Comparison of ENCODE assay signal across 2 cellular contexts in genomic region chr5:178245389-178245788, GRCh38.
TF ChIP-seq lines count a peak whose summit lies in the region.

No MANE protein-coding gene starts in this region.

TF ChIP-seq in IMR-90, 13 proteins besides CTCF, POLR2A, EP300 and RAD21:
- no peak for TF ChIP-seq SMC3 (IDR thresholded peaks at IDR 0.05; ENCODE audit: low read depth, low read length)
- TF ChIP-seq FOS (IDR thresholded peaks at IDR 0.05; ENCODE audit: low read depth, low read length), result no peak
- no peak for TF ChIP-seq CHD1 (IDR thresholded peaks at IDR 0.05; ENCODE audit: low read depth, low read length)
- TF ChIP-seq MXI1 (IDR thresholded peaks at IDR 0.05; ENCODE audit: borderline replicate concordance, low read depth, low read length), result no peak
- TF ChIP-seq, protein P1, sequence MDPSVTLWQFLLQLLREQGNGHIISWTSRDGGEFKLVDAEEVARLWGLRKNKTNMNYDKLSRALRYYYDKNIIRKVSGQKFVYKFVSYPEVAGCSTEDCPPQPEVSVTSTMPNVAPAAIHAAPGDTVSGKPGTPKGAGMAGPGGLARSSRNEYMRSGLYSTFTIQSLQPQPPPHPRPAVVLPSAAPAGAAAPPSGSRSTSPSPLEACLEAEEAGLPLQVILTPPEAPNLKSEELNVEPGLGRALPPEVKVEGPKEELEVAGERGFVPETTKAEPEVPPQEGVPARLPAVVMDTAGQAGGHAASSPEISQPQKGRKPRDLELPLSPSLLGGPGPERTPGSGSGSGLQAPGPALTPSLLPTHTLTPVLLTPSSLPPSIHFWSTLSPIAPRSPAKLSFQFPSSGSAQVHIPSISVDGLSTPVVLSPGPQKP (IDR thresholded peaks at IDR 0.05; ENCODE audit: borderline replicate concordance, low read depth, low read length), result no peak
- TF ChIP-seq, protein P2, sequence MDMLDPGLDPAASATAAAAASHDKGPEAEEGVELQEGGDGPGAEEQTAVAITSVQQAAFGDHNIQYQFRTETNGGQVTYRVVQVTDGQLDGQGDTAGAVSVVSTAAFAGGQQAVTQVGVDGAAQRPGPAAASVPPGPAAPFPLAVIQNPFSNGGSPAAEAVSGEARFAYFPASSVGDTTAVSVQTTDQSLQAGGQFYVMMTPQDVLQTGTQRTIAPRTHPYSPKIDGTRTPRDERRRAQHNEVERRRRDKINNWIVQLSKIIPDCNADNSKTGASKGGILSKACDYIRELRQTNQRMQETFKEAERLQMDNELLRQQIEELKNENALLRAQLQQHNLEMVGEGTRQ (IDR thresholded peaks at IDR 0.05; ENCODE audit: low read depth, low read length), result no peak
- TF ChIP-seq RFX5 (IDR thresholded peaks at IDR 0.05; ENCODE audit: low read depth, low read length), result no peak
- no peak for TF ChIP-seq RCOR1 (IDR thresholded peaks at IDR 0.05; ENCODE audit: insufficient replicate concordance, low read length)
- no peak for TF ChIP-seq MAFK (IDR thresholded peaks at IDR 0.05; ENCODE audit: low read depth, low read length)
- TF ChIP-seq BHLHE40 (IDR thresholded peaks at IDR 0.05; ENCODE audit: low read depth, low read length), result no peak
- TF ChIP-seq MAZ (IDR thresholded peaks at IDR 0.05; ENCODE audit: borderline replicate concordance, low read depth, low read length), result no peak
- no peak for TF ChIP-seq CEBPB (IDR thresholded peaks at IDR 0.05; ENCODE audit: low read depth, low read length)
- no peak for TF ChIP-seq NFE2L2 (IDR thresholded peaks at IDR 0.05; ENCODE audit: low read depth, low read length)

TF ChIP-seq in H1, 55 proteins besides CTCF, POLR2A, EP300 and RAD21:
- TF ChIP-seq RNF2 (IDR thresholded peaks at IDR 0.05; ENCODE audit: borderline replicate concordance, low read depth, low read length, missing control alignments, poor library complexity, severe bottlenecking) (no peak), EGR1 (IDR thresholded peaks at IDR 0.05; ENCODE audit: borderline replicate concordance, low read depth, low read length) (no peak), SIRT6 (IDR thresholded peaks at IDR 0.05; ENCODE audit: low read length) (no peak), BCL11A (IDR thresholded peaks at IDR 0.05; ENCODE audit: low read depth in 2 of 2, low read length in 2 of 2) (no peak), SAP30 (IDR thresholded peaks at IDR 0.05; ENCODE audit: insufficient read depth, insufficient replicate concordance, low read length) (no peak)
